Comparison of ENCODE assay signal across 13 cellular contexts in genomic region chr5:142801495-142801871, GRCh38. TPM values are rescaled to one million over a fixed set of nuclear protein-coding genes. Genes with fewer than 3 reads are reported as not detected.
DNase-seq lines count a peak whose midpoint lies in the region; ATAC-seq and TF ChIP-seq lines count a peak whose summit lies in the region.
"Had no signal": no experiment of that assay in that cellular context is flagged by ENCODE, and none has a peak within 500 bp of the region (broad histone marks: within the 10 kb centered on the region; RNA-seq: fewer than 3 reads in every experiment).

No MANE protein-coding gene starts in this region.

- CTCF ChIA-PET in activated CD8-positive, alpha-beta memory T cell treated with anti-CD3 and anti-CD28 coated beads, Interleukin-2, amount 10 ng/mL, durations not matched to agents 7 days and 5 days (lab: Charles Lee) = interaction anchor here (0.6 to 5.5 kb wide), 10 partner anchors 14 to 87 kb away, joined by 3 to 46 read pairs (median 5); partner anchors contain the start of gene ARHGAP26

- no peaks in the 10 kb centered on the region for H3K9me3 ChIP-seq in neural progenitor cell (ENCODE audit: low read depth)
- H3K9me3 ChIP-seq: vagina had no signal

- no peak overlapping the region for H2AFZ ChIP-seq in neural progenitor cell (replicated peaks)
- H2AFZ ChIP-seq: parathyroid adenoma had no signal

- peaks cover 8% of the 10 kb centered on the region for H3K4me1 ChIP-seq in neural progenitor cell
- H3K4me1 ChIP-seq: parathyroid adenoma had no signal

- H3K4me2 ChIP-seq in neural progenitor cell = no peak overlapping the region

- no peaks in the 10 kb centered on the region for H3K36me3 ChIP-seq in neural progenitor cell
- H3K36me3 ChIP-seq: vagina had no signal

- peaks cover 3% of the 10 kb centered on the region for H3K79me2 ChIP-seq in neural progenitor cell (ENCODE audit: low read depth)
- H3K79me2 ChIP-seq: parathyroid adenoma had no signal

- no peak for TF ChIP-seq CTCF in neural progenitor cell (IDR thresholded peaks at IDR 0.05)

- no peak overlapping the region for H3K27ac ChIP-seq in neural progenitor cell
- H3K27ac ChIP-seq: parathyroid adenoma, vagina had no signal

- no peak for DNase-seq in activated CD8-positive, alpha-beta memory T cell treated with anti-CD3 and anti-CD28 coated beads, Interleukin-2, amount 10 ng/mL, durations not matched to agents 7 days and 5 days
- DNase-seq in activated CD8-positive, alpha-beta memory T cell treated with anti-CD3 and anti-CD28 coated beads, Interleukin-2, amount 50 U/mL, for 4 hours = no peak
- DNase-seq in Jurkat, Clone E6-1 (ENCODE audit: low read depth, low spot score) = no peak
- DNase-seq in neural progenitor cell (ENCODE audit: low spot score) = no peak
- DNase-seq: ACHN, Calu3, NCI-H2029 treated with DMSO at 0.1 percent for 48 hours had no signal

- no peak overlapping the region for H3K9ac ChIP-seq in neural progenitor cell
- H3K9ac ChIP-seq: parathyroid adenoma had no signal

- no peaks in the 10 kb centered on the region for H3K27me3 ChIP-seq in neural progenitor cell
- H3K27me3 ChIP-seq: vagina had no signal

- no peaks in the 10 kb centered on the region for H4K20me1 ChIP-seq in neural progenitor cell (ENCODE audit: low read depth)

- no peaks in the 10 kb centered on the region for H3K27me3 Mint-ChIP-seq in activated CD8-positive, alpha-beta memory T cell treated with anti-CD3 and anti-CD28 coated beads, Interleukin-2, amount 10 ng/mL, durations not matched to agents 7 days and 5 days
- no peaks in the 10 kb centered on the region for H3K27me3 Mint-ChIP-seq in activated naive CD8-positive, alpha-beta T cell
- no peaks in the 10 kb centered on the region for H3K27me3 Mint-ChIP-seq in neural progenitor cell (ENCODE audit: insufficient read depth, low read depth)

- H3K36me3 Mint-ChIP-seq in activated CD8-positive, alpha-beta memory T cell treated with anti-CD3 and anti-CD28 coated beads, Interleukin-2, amount 10 ng/mL, durations not matched to agents 7 days and 5 days = peaks cover 13% of the 10 kb centered on the region
- H3K36me3 Mint-ChIP-seq in activated naive CD8-positive, alpha-beta T cell = peaks cover 2% of the 10 kb centered on the region
- no peaks in the 10 kb centered on the region for H3K36me3 Mint-ChIP-seq in neural progenitor cell

- ATAC-seq in activated CD8-positive, alpha-beta memory T cell treated with anti-CD3 and anti-CD28 coated beads, Interleukin-2, amount 10 ng/mL, durations not matched to agents 7 days and 5 days = no peak
- no peak for ATAC-seq in esophagus mucosa
- no peak for ATAC-seq in HG03045 (IDR thresholded peaks at IDR 0.05; ENCODE audit: unreplicated experiment)
- no peak for ATAC-seq in HG02798 (IDR thresholded peaks at IDR 0.05; ENCODE audit: poor library complexity, unreplicated experiment)

- H3F3A ChIP-seq in neural progenitor cell (ENCODE audit: low read depth) = no peaks in the 10 kb centered on the region

- H3K4me3 Mint-ChIP-seq in activated CD8-positive, alpha-beta memory T cell treated with anti-CD3 and anti-CD28 coated beads, Interleukin-2, amount 10 ng/mL, durations not matched to agents 7 days and 5 days = peak overlapping the region; percentile 70
- peak overlapping the region; percentile 83 for H3K4me3 Mint-ChIP-seq in activated naive CD8-positive, alpha-beta T cell
- H3K4me3 Mint-ChIP-seq in neural progenitor cell = no peak overlapping the region

- H3K4me1 Mint-ChIP-seq in activated CD8-positive, alpha-beta memory T cell treated with anti-CD3 and anti-CD28 coated beads, Interleukin-2, amount 10 ng/mL, durations not matched to agents 7 days and 5 days = peaks cover 65% of the 10 kb centered on the region
- peaks cover 71% of the 10 kb centered on the region for H3K4me1 Mint-ChIP-seq in activated naive CD8-positive, alpha-beta T cell (ENCODE audit: low read depth)
- H3K4me1 Mint-ChIP-seq in neural progenitor cell = peaks cover 24% of the 10 kb centered on the region

- H3K9me3 Mint-ChIP-seq in activated CD8-positive, alpha-beta memory T cell treated with anti-CD3 and anti-CD28 coated beads, Interleukin-2, amount 10 ng/mL, durations not matched to agents 7 days and 5 days (ENCODE audit: low read depth) = no peaks in the 10 kb centered on the region
- H3K9me3 Mint-ChIP-seq in activated naive CD8-positive, alpha-beta T cell (ENCODE audit: low read depth) = no peaks in the 10 kb centered on the region
- no peaks in the 10 kb centered on the region for H3K9me3 Mint-ChIP-seq in neural progenitor cell

- H3K4me3 ChIP-seq in Jurkat, Clone E6-1 (ENCODE audit: low read length) = peak overlapping the region; percentile 49
- no peak overlapping the region for H3K4me3 ChIP-seq in neural progenitor cell
- H3K4me3 ChIP-seq: vagina had no signal

- H3K27ac Mint-ChIP-seq in activated CD8-positive, alpha-beta memory T cell treated with anti-CD3 and anti-CD28 coated beads, Interleukin-2, amount 10 ng/mL, durations not matched to agents 7 days and 5 days = peak overlapping the region; percentile 95
- peak overlapping the region; percentile 98 for H3K27ac Mint-ChIP-seq in activated naive CD8-positive, alpha-beta T cell
- peak overlapping the region; percentile 27 for H3K27ac Mint-ChIP-seq in neural progenitor cell

RNA-seq across cellular contexts. Expression of gene ARHGAP26, which starts 31.3 kb away (rescaled TPM):
- 10 to 100 TPM; 12.6 to 38.9 TPM for total RNA-seq in activated CD8-positive, alpha-beta memory T cell treated with anti-CD3 and anti-CD28 coated beads, Interleukin-2, amount 10 ng/mL, durations not matched to agents 7 days and 5 days
- 7.9 TPM for polyA plus RNA-seq in Jurkat, Clone E6-1 (2012; ENCODE audit: insufficient read depth, insufficient read length)
- total RNA-seq in neural progenitor cell (ENCODE audit: low replicate concordance) (7.0 and 14.5 TPM in 2 replicates), esophagus mucosa (7.1 TPM)

Comparison
In these comparisons a context has a peak if more than half of its experiments do, and no peak if none do; other contexts are left out.
1. H3K27ac Mint-ChIP-seq: peak in every context shown above with its lines; median percentile 98 in activated naive CD8-positive, alpha-beta T cell; 95 in activated CD8-positive, alpha-beta memory T cell treated with anti-CD3 and anti-CD28 coated beads, Interleukin-2, amount 10 ng/mL, durations not matched to agents 7 days and 5 days; 27 in neural progenitor cell.